8 cellular contexts compared by ENCODE assay signal in the genomic region with DNA sequence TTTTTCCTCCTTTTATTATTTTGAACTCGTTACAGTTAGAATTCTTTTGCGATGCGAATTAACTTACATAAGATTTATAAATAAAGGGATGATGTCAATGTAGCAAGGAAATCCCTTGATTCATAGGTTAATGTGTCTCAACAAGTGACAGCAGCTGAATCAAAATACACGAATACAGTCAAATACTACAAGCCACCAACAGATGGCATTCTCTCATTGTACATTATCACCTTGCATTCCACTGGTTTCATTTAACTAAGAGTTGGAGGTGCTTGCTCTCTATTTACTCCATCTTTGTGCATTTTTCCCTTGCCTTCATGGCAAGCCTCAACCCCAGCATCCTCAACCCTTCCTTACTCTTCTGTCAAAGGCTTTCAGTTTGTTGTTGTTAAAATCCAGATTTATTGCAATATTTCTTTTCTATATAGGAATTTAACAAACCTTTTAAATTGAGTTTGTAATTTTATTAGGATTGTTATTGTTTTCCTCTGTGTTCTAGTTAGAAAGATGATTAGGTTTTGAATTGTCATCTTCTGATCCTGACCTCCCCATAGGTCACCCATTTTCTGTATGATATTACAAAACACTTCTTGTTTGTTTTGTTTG.
DNase-seq lines count a peak whose midpoint lies in the region; ATAC-seq and TF ChIP-seq lines count a peak whose summit lies in the region.

No MANE protein-coding gene starts in this region.

- H3K9me3 Mint-ChIP-seq in GM23338, result no peaks in the 10 kb centered on the region; the same call in 2 of the 3 replicates
- H3K9me3 Mint-ChIP-seq in endodermal cell, result no peaks in the 10 kb centered on the region
- no peaks in the 10 kb centered on the region for H3K9me3 Mint-ChIP-seq in naive thymus-derived CD8-positive, alpha-beta T cell

- TF ChIP-seq CTCF in right atrium auricular region (IDR thresholded peaks at IDR 0.05) (peak in 1 of 2 donors; percentile 64), GM23338 (conservative IDR thresholded peaks at IDR 0.05; ENCODE audit: low read depth in 2 of 2) (peak; percentile 78 to 87), OCI-LY7 (conservative IDR thresholded peaks at IDR 0.05; ENCODE audit: low read length) (peak; percentile 84), endodermal cell (conservative IDR thresholded peaks at IDR 0.05) (peak; percentile 82)

- H3K79me2 ChIP-seq in GM23338 (replicated peaks; ENCODE audit: insufficient read depth), result no peaks in the 10 kb centered on the region
- no peaks in the 10 kb centered on the region for H3K79me2 ChIP-seq in OCI-LY7 (ENCODE audit: insufficient read depth, low read depth, low read length)

- H3K4me1 ChIP-seq in right atrium auricular region, result no peaks in the 10 kb centered on the region
- no peaks in the 10 kb centered on the region for H3K4me1 ChIP-seq in GM23338 (ENCODE audit: insufficient read depth)
- no peaks in the 10 kb centered on the region for H3K4me1 ChIP-seq in OCI-LY7 (ENCODE audit: insufficient read depth, low read length, poor library complexity, severe bottlenecking)
- H3K4me1 ChIP-seq in endodermal cell (ENCODE audit: control insufficient read depth, insufficient read depth, low read length), result no peaks in the 10 kb centered on the region

- no peak overlapping the region for H3K27ac Mint-ChIP-seq in GM23338
- no peak overlapping the region for H3K27ac Mint-ChIP-seq in endodermal cell
- H3K27ac Mint-ChIP-seq in naive thymus-derived CD8-positive, alpha-beta T cell, result peak overlapping the region in 1 of 10 donors; percentile 63

- H3K27ac ChIP-seq in right atrium auricular region, result no peak overlapping the region
- H3K27ac ChIP-seq in GM23338 (ENCODE audit: low read depth), result no peak overlapping the region
- no peak overlapping the region for H3K27ac ChIP-seq in OCI-LY7 (ENCODE audit: low read depth, low read length, poor library complexity, severe bottlenecking)
- H3K27ac ChIP-seq in endodermal cell (ENCODE audit: low read depth, low read length), result no peak overlapping the region

- H3K9me2 ChIP-seq in GM23338 (ENCODE audit: insufficient read depth) (no peaks in the 10 kb centered on the region), OCI-LY7 (ENCODE audit: insufficient read depth, low read length) (no peaks in the 10 kb centered on the region)

- H3F3A ChIP-seq in GM23338 (replicated peaks; ENCODE audit: low read depth), result no peaks in the 10 kb centered on the region

- H3K9ac ChIP-seq in endodermal cell (ENCODE audit: extremely low read depth, low read length, poor library complexity, severe bottlenecking), result no peak overlapping the region

- H3K27me3 Mint-ChIP-seq in GM23338 (ENCODE audit: insufficient read depth, low read depth, poor library complexity) (no peaks in the 10 kb centered on the region), endodermal cell (ENCODE audit: insufficient read depth) (no peaks in the 10 kb centered on the region)
- peaks cover 0 to 11% (median 3%) of the 10 kb centered on the region in 5 donors for H3K27me3 Mint-ChIP-seq in naive thymus-derived CD8-positive, alpha-beta T cell

- CTCF ChIA-PET in OCI-LY7 (lab: Charles Lee; ENCODE audit: unreplicated experiment), result no interaction called here

- no peaks in the 10 kb centered on the region for H4K20me1 ChIP-seq in GM23338 (replicated peaks; ENCODE audit: insufficient read depth)
- no peaks in the 10 kb centered on the region for H4K20me1 ChIP-seq in OCI-LY7 (ENCODE audit: insufficient read depth, low read length)

- intact Hi-C loops in Right ventricle myocardium superior (cut with DNase I) (loop anchor here (10.0 kb wide), 1 partner anchor 317 kb away; no protein-coding TSS in a partner anchor), OCI-LY7 (cut with micrococcal nuclease; ENCODE audit: unreplicated experiment) (loop anchor here (1.0 to 5.0 kb wide), 4 partner anchors 89 to 313 kb away; no protein-coding TSS in a partner anchor)

- no peak overlapping the region for H3K4me2 ChIP-seq in GM23338
- H3K4me2 ChIP-seq in OCI-LY7 (ENCODE audit: low read length), result no peak overlapping the region

- POLR2A ChIA-PET in OCI-LY7 (lab: Charles Lee), result no interaction called here
- POLR2A ChIA-PET in naive thymus-derived CD8-positive, alpha-beta T cell (lab: Charles Lee), result no interaction called here

- no peak overlapping the region for H3K4me3 ChIP-seq in right atrium auricular region
- no peak overlapping the region for H3K4me3 ChIP-seq in GM23338
- H3K4me3 ChIP-seq in OCI-LY7 (ENCODE audit: low read depth, low read length, poor library complexity, severe bottlenecking), result no peak overlapping the region
- no peak overlapping the region for H3K4me3 ChIP-seq in endodermal cell (ENCODE audit: low read length)

- TF ChIP-seq EP300 in Ishikawa (IDR thresholded peaks at IDR 0.05; ENCODE audit: borderline replicate concordance), result no peak

- H3K9me3 ChIP-seq in right atrium auricular region, result peaks cover 0 to 7% of the 10 kb centered on the region in 2 donors
- no peaks in the 10 kb centered on the region for H3K9me3 ChIP-seq in OCI-LY7 (ENCODE audit: low read length)
- no peaks in the 10 kb centered on the region for H3K9me3 ChIP-seq in endodermal cell (ENCODE audit: control insufficient read depth, low read length)

- peak; percentile 53 for ATAC-seq in Right ventricle myocardium superior (ENCODE audit: poor library complexity)
- peak; percentile 80 for ATAC-seq in GM23338
- peak; percentile 59 to 69 for ATAC-seq in naive thymus-derived CD8-positive, alpha-beta T cell

- peak; percentile 82 for TF ChIP-seq RAD21 in Ishikawa (IDR thresholded peaks at IDR 0.05; ENCODE audit: low read depth)

- 0 to 16% methylated on average over 1 to 4 of the region's 4 CpGs for WGBS in endodermal cell (ENCODE audit: insufficient coverage in 1 of 2, insufficient read length in 1 of 2), 2 experiments

- DNase-seq in Right ventricle myocardium superior (no peak), right atrium auricular region (ENCODE audit: low spot score) (no peak), GM23338 (ENCODE audit: low spot score) (peak; percentile 81), OCI-LY7 (ENCODE audit: low spot score) (peak; percentile 66), endodermal cell (no peak), COLO668 (lab: John Stamatoyannopoulos, UW; ENCODE audit: unreplicated experiment) (no peak)
- DNase-seq in naive thymus-derived CD8-positive, alpha-beta T cell, result peak in 4 of 10 donors; percentile 3 to 45 (median 44)

- H3K36me3 Mint-ChIP-seq in GM23338 (ENCODE audit: low read depth) (no peaks in the 10 kb centered on the region), endodermal cell (ENCODE audit: low read depth) (no peaks in the 10 kb centered on the region)
- H3K36me3 Mint-ChIP-seq in naive thymus-derived CD8-positive, alpha-beta T cell, result no peaks in the 10 kb centered on the region

- no TSS peak for BruUV-seq in OCI-LY7 (replicated peaks; lab: Mats Ljungman, UMichigan)

- H3K27me3 ChIP-seq in right atrium auricular region, result no peaks in the 10 kb centered on the region
- no peaks in the 10 kb centered on the region for H3K27me3 ChIP-seq in GM23338 (ENCODE audit: insufficient read depth)
- no peaks in the 10 kb centered on the region for H3K27me3 ChIP-seq in endodermal cell (ENCODE audit: control insufficient read depth, insufficient read depth, low read length, poor library complexity, severe bottlenecking)

- H3K4me3 Mint-ChIP-seq in GM23338 (no peak overlapping the region), endodermal cell (no peak overlapping the region)
- H3K4me3 Mint-ChIP-seq in naive thymus-derived CD8-positive, alpha-beta T cell, result no peak overlapping the region

- H3K4me1 Mint-ChIP-seq in GM23338 (peaks cover 5% of the 10 kb centered on the region; the same call in 1 of the 3 replicates), endodermal cell (no peaks in the 10 kb centered on the region)
- H3K4me1 Mint-ChIP-seq in naive thymus-derived CD8-positive, alpha-beta T cell, result no peaks in the 10 kb centered on the region

- no peaks in the 10 kb centered on the region for H3K36me3 ChIP-seq in right atrium auricular region
- H3K36me3 ChIP-seq in GM23338 (ENCODE audit: insufficient read depth), result no peaks in the 10 kb centered on the region
- H3K36me3 ChIP-seq in OCI-LY7 (ENCODE audit: insufficient read depth, low read length), result no peaks in the 10 kb centered on the region
- H3K36me3 ChIP-seq in endodermal cell (ENCODE audit: control insufficient read depth, insufficient read depth, low read length), result no peaks in the 10 kb centered on the region

- H2AFZ ChIP-seq in GM23338, result no peak overlapping the region
- no peak overlapping the region for H2AFZ ChIP-seq in OCI-LY7 (ENCODE audit: low read length)

TF ChIP-seq in GM23338, 12 proteins besides CTCF, POLR2A, EP300 and RAD21 (continues in another document):
- TF ChIP-seq NANOG (IDR thresholded peaks at IDR 0.05; ENCODE audit: borderline replicate concordance), result no peak

TF ChIP-seq in Ishikawa, 13 proteins besides CTCF, POLR2A, EP300 and RAD21:
- TF ChIP-seq ZBTB7A (IDR thresholded peaks at IDR 0.05; ENCODE audit: low read depth) (no peak), TAF1 (IDR thresholded peaks at IDR 0.05; ENCODE audit: low read depth) (no peak), CEBPB (IDR thresholded peaks at IDR 0.05) (no peak)

Comparison
In these comparisons a context has a peak if more than half of its experiments do, and no peak if none do; other contexts are left out.
1. DNase-seq: peak in GM23338 (single experiment) and OCI-LY7 (single experiment); none in Right ventricle myocardium superior (single experiment), right atrium auricular region (single experiment), endodermal cell (single experiment) and COLO668 (single experiment).
2. Peak in every context shown above with its lines, with median percentiles within 50 percentile points of each other: ATAC-seq.